Comparison of ENCODE assay signal across 36 cellular contexts in the genomic region with DNA sequence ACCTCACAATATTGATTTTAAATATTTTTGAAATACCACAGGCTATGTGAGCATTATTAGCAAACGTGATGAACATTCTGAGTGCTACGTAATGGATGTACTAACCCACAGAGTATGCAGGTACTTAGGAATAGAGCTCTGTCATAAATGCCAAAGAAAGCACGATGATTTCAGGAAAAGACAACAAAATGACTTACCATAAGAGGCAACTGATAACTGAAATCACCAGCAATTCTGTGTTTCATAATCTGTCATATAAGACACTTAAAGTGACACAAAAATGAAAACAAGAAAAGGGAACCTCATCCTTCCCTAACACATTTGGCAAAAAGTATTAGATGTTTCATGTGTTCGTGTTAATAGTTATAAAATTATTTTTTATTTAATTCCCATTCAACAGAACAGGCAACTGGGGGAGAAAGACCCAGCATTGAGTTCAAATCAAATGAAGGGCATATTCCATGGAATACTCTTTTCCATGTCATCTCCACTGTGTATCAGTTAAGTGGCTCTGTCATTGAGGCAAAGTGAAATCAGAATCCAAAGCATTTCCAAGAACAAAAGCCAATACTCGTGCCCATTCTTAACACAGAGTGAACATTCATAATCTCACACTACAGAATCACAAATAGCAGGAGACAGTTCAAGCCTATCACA. TPM values are rescaled to one million over a fixed set of nuclear protein-coding genes. Genes with fewer than 3 reads are reported as not detected.
"Had no signal": no experiment of that assay in that cellular context is flagged by ENCODE, and none has a peak within 500 bp of the region (broad histone marks: within the 10 kb centered on the region; RNA-seq: fewer than 3 reads in every experiment).

No MANE protein-coding gene starts in this region.

- H3K9me3 ChIP-seq: MG63 had no signal

- H3K4me3 ChIP-seq: MG63 had no signal

- H3K36me3 ChIP-seq: MG63 had no signal

- H3K27me3 ChIP-seq: MG63 had no signal

- DNase-seq: Karpas-422, Kasumi-1, MG63, MM.1S, MV-4-11, NCI-H1048, NCI-H1092, NCI-H1092 treated with DMSO at 0.1 percent for 48 hours, NCI-H1105, NCI-H1105 treated with DMSO at 0.1 percent for 48 hours, NCI-H1417, NCI-H1417 treated with DMSO at 0.1 percent for 48 hours, NCI-H1436, NCI-H1436 treated with DMSO at 0.1 percent for 48 hours, NCI-H146, NCI-H1694, NCI-H1694 treated with DMSO at 0.1 percent for 48 hours, NCI-H187, NCI-H187 treated with DMSO at 0.1 percent for 48 hours, NCI-H1930, NCI-H2029, NCI-H2029 treated with DMSO at 0.1 percent for 48 hours, NCI-H2081, NCI-H2081 treated with DMSO at 0.1 percent for 48 hours, NCI-H2107, NCI-H2171, NCI-H2171 treated with DMSO at 0.1 percent for 48 hours, NCI-H2227 treated with DMSO at 0.1 percent for 48 hours, NCI-H226, NCI-H345, NCI-H446, NCI-H446 treated with DMSO at 0.1 percent for 48 hours, NCI-H510A, NCI-H510A treated with DMSO at 0.1 percent for 48 hours, NCI-H524 had no signal

RNA-seq across cellular contexts. Expression of a gene that starts 30.4 kb away (rescaled TPM):
- total RNA-seq: MCF 10A had no signal
